ENCODE assay signal across 1 cellular context in the genomic region with DNA sequence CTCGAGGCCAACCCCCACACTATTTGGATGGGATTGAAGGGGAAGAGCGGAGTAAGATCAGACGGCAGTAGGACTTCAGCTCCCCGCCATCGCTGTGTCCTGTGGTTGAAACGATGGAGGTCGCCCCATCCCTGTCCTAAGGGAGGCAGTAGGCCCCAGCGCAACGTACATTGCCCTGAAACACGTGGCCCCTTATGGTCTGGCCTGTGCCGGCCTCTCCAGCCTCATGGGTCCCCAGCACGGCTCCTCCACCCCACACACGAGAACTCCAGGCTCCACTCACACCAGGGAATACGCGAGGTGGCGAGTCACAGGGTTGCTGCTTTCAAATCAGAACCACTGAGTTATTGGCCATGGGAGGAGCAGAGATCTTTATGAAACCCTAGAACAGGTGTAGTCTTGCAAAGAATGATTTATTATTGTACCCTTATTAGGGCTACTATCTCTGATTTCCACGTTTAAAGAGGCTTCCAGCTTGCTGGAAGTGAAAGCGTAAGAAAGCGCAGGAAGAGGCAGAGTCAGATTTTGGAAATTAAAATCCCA.
TF ChIP-seq lines count a peak whose summit lies in the region.

No MANE protein-coding gene starts in this region.

TF ChIP-seq in HEK293, 187 proteins besides CTCF, POLR2A, EP300 and RAD21 (continued from another document and continues in another):
- no peak for TF ChIP-seq INSM2 (tag by site-specific recombination; IDR thresholded peaks at IDR 0.05)
- TF ChIP-seq ZNF423 (tag by site-specific recombination; IDR thresholded peaks at IDR 0.05), result no peak
- no peak for TF ChIP-seq ZNF16 (tag by site-specific recombination; IDR thresholded peaks at IDR 0.05; ENCODE audit: low read depth)
- TF ChIP-seq, protein P1, sequence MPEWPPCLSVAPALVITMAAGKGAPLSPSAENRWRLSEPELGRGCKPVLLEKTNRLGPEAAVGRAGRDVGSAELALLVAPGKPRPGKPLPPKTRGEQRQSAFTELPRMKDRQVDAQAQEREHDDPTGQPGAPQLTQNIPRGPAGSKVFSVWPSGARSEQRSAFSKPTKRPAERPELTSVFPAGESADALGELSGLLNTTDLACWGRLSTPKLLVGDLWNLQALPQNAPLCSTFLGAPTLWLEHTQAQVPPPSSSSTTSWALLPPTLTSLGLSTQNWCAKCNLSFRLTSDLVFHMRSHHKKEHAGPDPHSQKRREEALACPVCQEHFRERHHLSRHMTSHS (tag by site-specific recombination; IDR thresholded peaks at IDR 0.05), result no peak
- no peak for TF ChIP-seq ZNF560 (tag by site-specific recombination; IDR thresholded peaks at IDR 0.05; ENCODE audit: borderline replicate concordance)
- no peak for TF ChIP-seq ZNF791 (tag by site-specific recombination; IDR thresholded peaks at IDR 0.05)
- no peak for TF ChIP-seq ZNF521 (tag by site-specific recombination; IDR thresholded peaks at IDR 0.05)
- TF ChIP-seq GLI4 (tag by site-specific recombination; IDR thresholded peaks at IDR 0.05), result no peak
- TF ChIP-seq ZBTB1 (tag by site-specific recombination; IDR thresholded peaks at IDR 0.05), result peak; percentile 70; the same call in 1 of the 2 replicates
- no peak for TF ChIP-seq ZNF660 (tag by site-specific recombination; IDR thresholded peaks at IDR 0.05)
- TF ChIP-seq ZNF529 (tag by site-specific recombination; IDR thresholded peaks at IDR 0.05; ENCODE audit: insufficient replicate concordance), result no peak
- TF ChIP-seq ZNF48 (tag by site-specific recombination; IDR thresholded peaks at IDR 0.05), result no peak
- TF ChIP-seq ZNF211 (tag by site-specific recombination; IDR thresholded peaks at IDR 0.05; ENCODE audit: low read depth), result no peak
- TF ChIP-seq ZNF792 (tag by site-specific recombination; IDR thresholded peaks at IDR 0.05), result no peak
- TF ChIP-seq ZNF394 (tag by site-specific recombination; IDR thresholded peaks at IDR 0.05; ENCODE audit: borderline replicate concordance), result no peak
- TF ChIP-seq ZNF23 (tag by site-specific recombination; IDR thresholded peaks at IDR 0.05; ENCODE audit: borderline replicate concordance), result no peak
- 0 out of 2 replicates have a peak, but pooled peaks have one; percentile 16 for TF ChIP-seq PBX3 (CRISPR knock-in tag; IDR thresholded peaks at IDR 0.05)
- TF ChIP-seq ZBTB8A (tag by site-specific recombination; IDR thresholded peaks at IDR 0.05), result peak; percentile 75
- TF ChIP-seq ZBTB48 (tag by site-specific recombination; IDR thresholded peaks at IDR 0.05), result peak; percentile 93
- TF ChIP-seq ZNF221 (tag by site-specific recombination; IDR thresholded peaks at IDR 0.05; ENCODE audit: borderline replicate concordance), result no peak
- no peak for TF ChIP-seq ZNF670 (tag by site-specific recombination; IDR thresholded peaks at IDR 0.05; ENCODE audit: low read depth)
- TF ChIP-seq KLF17 (tag by site-specific recombination; IDR thresholded peaks at IDR 0.05), result peak; percentile 65
- TF ChIP-seq, protein P2, sequence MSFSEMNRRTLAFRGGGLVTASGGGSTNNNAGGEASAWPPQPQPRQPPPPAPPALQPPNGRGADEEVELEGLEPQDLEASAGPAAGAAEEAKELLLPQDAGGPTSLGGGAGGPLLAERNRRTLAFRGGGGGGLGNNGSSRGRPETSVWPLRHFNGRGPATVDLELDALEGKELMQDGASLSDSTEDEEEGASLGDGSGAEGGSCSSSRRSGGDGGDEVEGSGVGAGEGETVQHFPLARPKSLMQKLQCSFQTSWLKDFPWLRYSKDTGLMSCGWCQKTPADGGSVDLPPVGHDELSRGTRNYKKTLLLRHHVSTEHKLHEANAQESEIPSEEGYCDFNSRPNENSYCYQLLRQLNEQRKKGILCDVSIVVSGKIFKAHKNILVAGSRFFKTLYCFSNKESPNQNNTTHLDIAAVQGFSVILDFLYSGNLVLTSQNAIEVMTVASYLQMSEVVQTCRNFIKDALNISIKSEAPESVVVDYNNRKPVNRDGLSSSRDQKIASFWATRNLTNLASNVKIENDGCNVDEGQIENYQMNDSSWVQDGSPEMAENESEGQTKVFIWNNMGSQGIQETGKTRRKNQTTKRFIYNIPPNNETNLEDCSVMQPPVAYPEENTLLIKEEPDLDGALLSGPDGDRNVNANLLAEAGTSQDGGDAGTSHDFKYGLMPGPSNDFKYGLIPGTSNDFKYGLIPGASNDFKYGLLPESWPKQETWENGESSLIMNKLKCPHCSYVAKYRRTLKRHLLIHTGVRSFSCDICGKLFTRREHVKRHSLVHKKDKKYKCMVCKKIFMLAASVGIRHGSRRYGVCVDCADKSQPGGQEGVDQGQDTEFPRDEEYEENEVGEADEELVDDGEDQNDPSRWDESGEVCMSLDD (tag by site-specific recombination; IDR thresholded peaks at IDR 0.05), result no peak
- TF ChIP-seq, protein P3, sequence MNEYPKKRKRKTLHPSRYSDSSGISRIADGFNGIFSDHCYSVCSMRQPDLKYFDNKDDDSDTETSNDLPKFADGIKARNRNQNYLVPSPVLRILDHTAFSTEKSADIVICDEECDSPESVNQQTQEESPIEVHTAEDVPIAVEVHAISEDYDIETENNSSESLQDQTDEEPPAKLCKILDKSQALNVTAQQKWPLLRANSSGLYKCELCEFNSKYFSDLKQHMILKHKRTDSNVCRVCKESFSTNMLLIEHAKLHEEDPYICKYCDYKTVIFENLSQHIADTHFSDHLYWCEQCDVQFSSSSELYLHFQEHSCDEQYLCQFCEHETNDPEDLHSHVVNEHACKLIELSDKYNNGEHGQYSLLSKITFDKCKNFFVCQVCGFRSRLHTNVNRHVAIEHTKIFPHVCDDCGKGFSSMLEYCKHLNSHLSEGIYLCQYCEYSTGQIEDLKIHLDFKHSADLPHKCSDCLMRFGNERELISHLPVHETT (tag by site-specific recombination; IDR thresholded peaks at IDR 0.05), result 0 out of 2 replicates have a peak, but pooled peaks have one; percentile 3
- TF ChIP-seq ZNF214 (tag by site-specific recombination; IDR thresholded peaks at IDR 0.05; ENCODE audit: borderline replicate concordance), result no peak
- TF ChIP-seq HOXA7 (CRISPR knock-in tag; IDR thresholded peaks at IDR 0.05; ENCODE audit: borderline replicate concordance), result no peak
- 0 out of 2 replicates have a peak, but pooled peaks have one; percentile 8 for TF ChIP-seq KLF1 (tag by site-specific recombination; IDR thresholded peaks at IDR 0.05)
- no peak for TF ChIP-seq ZNF530 (tag by site-specific recombination; IDR thresholded peaks at IDR 0.05; ENCODE audit: low read depth)
- TF ChIP-seq ZNF549 (tag by site-specific recombination; IDR thresholded peaks at IDR 0.05), result no peak
- TF ChIP-seq ZNF121 (tag by site-specific recombination; IDR thresholded peaks at IDR 0.05), result 0 out of 2 replicates have a peak, but pooled peaks have one; percentile 14
- TF ChIP-seq ZNF473 (tag by site-specific recombination; IDR thresholded peaks at IDR 0.05), result no peak
- TF ChIP-seq, protein P4, sequence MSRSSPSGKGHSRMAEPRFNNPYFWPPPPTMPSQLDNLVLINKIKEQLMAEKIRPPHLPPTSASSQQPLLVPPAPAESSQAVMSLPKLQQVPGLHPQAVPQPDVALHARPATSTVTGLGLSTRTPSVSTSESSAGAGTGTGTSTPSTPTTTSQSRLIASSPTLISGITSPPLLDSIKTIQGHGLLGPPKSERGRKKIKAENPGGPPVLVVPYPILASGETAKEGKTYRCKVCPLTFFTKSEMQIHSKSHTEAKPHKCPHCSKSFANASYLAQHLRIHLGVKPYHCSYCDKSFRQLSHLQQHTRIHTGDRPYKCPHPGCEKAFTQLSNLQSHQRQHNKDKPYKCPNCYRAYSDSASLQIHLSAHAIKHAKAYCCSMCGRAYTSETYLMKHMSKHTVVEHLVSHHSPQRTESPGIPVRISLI (tag by site-specific recombination; IDR thresholded peaks at IDR 0.05), result no peak
- TF ChIP-seq ZNF623 (tag by site-specific recombination; IDR thresholded peaks at IDR 0.05), result no peak
- no peak for TF ChIP-seq ZNF707 (tag by site-specific recombination; IDR thresholded peaks at IDR 0.05)
- TF ChIP-seq ZNF133 (tag by site-specific recombination; IDR thresholded peaks at IDR 0.05), result no peak; the same call in 1 of the 2 replicates
- no peak for TF ChIP-seq ZBTB26 (tag by site-specific recombination; optimal IDR thresholded peaks at IDR 0.05)
- no peak for TF ChIP-seq KLF7 (tag by site-specific recombination; IDR thresholded peaks at IDR 0.05; ENCODE audit: borderline replicate concordance)
- no peak for TF ChIP-seq ZNF596 (tag by site-specific recombination; IDR thresholded peaks at IDR 0.05)
- no peak for TF ChIP-seq ZNF830 (tag by site-specific recombination; IDR thresholded peaks at IDR 0.05; ENCODE audit: low read depth)
- no peak for TF ChIP-seq ZFP37 (tag by site-specific recombination; IDR thresholded peaks at IDR 0.05)
- peak; percentile 38; the same call in 1 of the 2 replicates for TF ChIP-seq ZBTB21 (tag by site-specific recombination; IDR thresholded peaks at IDR 0.05)
- no peak for TF ChIP-seq ZNF157 (tag by site-specific recombination; IDR thresholded peaks at IDR 0.05)
- no peak for TF ChIP-seq ZNF19 (tag by site-specific recombination; IDR thresholded peaks at IDR 0.05; ENCODE audit: low read depth)
- TF ChIP-seq ZBTB6 (tag by site-specific recombination; IDR thresholded peaks at IDR 0.05), result 0 out of 2 replicates have a peak, but pooled peaks have one; percentile 7
- TF ChIP-seq SCRT1 (tag by site-specific recombination; IDR thresholded peaks at IDR 0.05; ENCODE audit: borderline replicate concordance), result peak; percentile 71; the same call in 1 of the 2 replicates
